In the genomic region with DNA sequence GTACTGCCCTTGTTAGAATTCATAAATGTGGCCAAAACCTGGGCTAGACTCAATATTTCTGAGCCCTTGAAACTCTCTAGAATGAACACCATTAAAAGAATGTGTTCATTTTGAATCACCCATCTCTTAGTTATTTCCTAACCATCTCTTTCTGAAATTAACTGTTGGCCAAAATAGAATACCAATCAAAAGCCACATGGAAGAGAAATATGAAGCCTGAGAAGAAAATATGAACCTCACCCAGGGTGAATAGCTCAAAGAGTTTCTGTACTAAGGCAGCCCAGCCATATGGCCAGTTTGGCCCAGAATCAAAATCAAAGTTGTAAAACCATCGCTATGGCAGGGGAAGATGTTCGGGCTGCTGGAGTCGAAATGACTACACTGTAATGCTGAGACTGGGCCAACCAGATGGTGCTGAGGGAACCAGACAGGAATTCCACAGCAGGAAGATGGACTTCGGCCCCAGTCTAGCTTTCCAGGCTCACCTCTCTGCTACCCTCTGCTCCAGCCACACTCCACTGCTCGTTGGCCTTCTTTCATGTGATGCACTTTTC, we compare ENCODE assay signal across 1 cellular context.
TF ChIP-seq lines count a peak whose summit lies in the region.

No MANE protein-coding gene starts in this region.

TF ChIP-seq in WTC11, 78 proteins besides CTCF, POLR2A, EP300 and RAD21 (continued from another document):
- TF ChIP-seq ZSCAN18 (CRISPR knock-in tag; IDR thresholded peaks at IDR 0.05) (no peak), TCF7 (CRISPR knock-in tag; IDR thresholded peaks at IDR 0.05; ENCODE audit: low read depth) (no peak), OVOL2 (CRISPR knock-in tag; IDR thresholded peaks at IDR 0.05; ENCODE audit: borderline replicate concordance) (no peak), NR3C1 (CRISPR knock-in tag; conservative IDR thresholded peaks at IDR 0.05; ENCODE audit: low read depth) (no peak), IRF2 (CRISPR knock-in tag; IDR thresholded peaks at IDR 0.05; ENCODE audit: borderline replicate concordance, low read depth) (no peak)
- TF ChIP-seq, protein P1, sequence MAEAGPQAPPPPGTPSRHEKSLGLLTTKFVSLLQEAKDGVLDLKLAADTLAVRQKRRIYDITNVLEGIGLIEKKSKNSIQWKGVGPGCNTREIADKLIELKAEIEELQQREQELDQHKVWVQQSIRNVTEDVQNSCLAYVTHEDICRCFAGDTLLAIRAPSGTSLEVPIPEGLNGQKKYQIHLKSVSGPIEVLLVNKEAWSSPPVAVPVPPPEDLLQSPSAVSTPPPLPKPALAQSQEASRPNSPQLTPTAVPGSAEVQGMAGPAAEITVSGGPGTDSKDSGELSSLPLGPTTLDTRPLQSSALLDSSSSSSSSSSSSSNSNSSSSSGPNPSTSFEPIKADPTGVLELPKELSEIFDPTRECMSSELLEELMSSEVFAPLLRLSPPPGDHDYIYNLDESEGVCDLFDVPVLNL (CRISPR knock-in tag; IDR thresholded peaks at IDR 0.05; ENCODE audit: borderline replicate concordance, low read depth), result no peak
- TF ChIP-seq, protein P2, sequence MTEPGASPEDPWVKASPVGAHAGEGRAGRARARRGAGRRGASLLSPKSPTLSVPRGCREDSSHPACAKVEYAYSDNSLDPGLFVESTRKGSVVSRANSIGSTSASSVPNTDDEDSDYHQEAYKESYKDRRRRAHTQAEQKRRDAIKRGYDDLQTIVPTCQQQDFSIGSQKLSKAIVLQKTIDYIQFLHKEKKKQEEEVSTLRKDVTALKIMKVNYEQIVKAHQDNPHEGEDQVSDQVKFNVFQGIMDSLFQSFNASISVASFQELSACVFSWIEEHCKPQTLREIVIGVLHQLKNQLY (CRISPR knock-in tag; IDR thresholded peaks at IDR 0.05), result no peak
